ENCODE assay signal across 11 cellular contexts in genomic region chr5:14190194-14191164, GRCh38. TPM values are rescaled to one million over a fixed set of nuclear protein-coding genes. Genes with fewer than 3 reads are reported as not detected.
DNase-seq lines count a peak whose midpoint lies in the region; ATAC-seq, FAIRE-seq and TF ChIP-seq lines count a peak whose summit lies in the region.
"Had no signal": no experiment of that assay in that cellular context is flagged by ENCODE, and none has a peak within 500 bp of the region (broad histone marks: within the 10 kb centered on the region; RNA-seq: fewer than 3 reads in every experiment).

No MANE protein-coding gene starts in this region.

- ATAC-seq in left lobe of liver: peak; percentile 26

- intact Hi-C loops in activated naive CD4-positive, alpha-beta T cell treated with anti-CD3 and anti-CD28 coated beads for 36 hours (cut with micrococcal nuclease): no loop called here

- in situ Hi-C loops in astrocyte of the spinal cord (cut with HindIII; ENCODE audit: low sequenced_read_pairs): no loop called here

- no peaks in the 10 kb centered on the region for H3K4me1 Mint-ChIP-seq in activated naive CD4-positive, alpha-beta T cell treated with anti-CD3 and anti-CD28 coated beads for 36 hours (ENCODE audit: low read depth)
- H3K4me1 Mint-ChIP-seq: CD4-positive, CD25-positive, alpha-beta regulatory T cell; central memory CD8-positive, alpha-beta T cell had no signal

- peak; percentile 26 to 64 for DNase-seq in NCI-H524 (lab: John Stamatoyannopoulos, UW)
- DNase-seq in NCI-H524 treated with DMSO at 0.1 percent for 48 hours (lab: John Stamatoyannopoulos, UW): no peak
- peak; percentile 98 for DNase-seq in astrocyte of the spinal cord (ENCODE audit: low read depth, low spot score)
- no peak for DNase-seq in left lobe of liver (ENCODE audit: low spot score)
- DNase-seq in urothelium cell line (ENCODE audit: low spot score): peak; percentile 86
- no peak for DNase-seq in ecto neural progenitor cell (ENCODE audit: low spot score)
- DNase-seq in activated naive CD4-positive, alpha-beta T cell treated with anti-CD3 and anti-CD28 coated beads for 36 hours: no peak
- no peak for DNase-seq in GM19240 (ENCODE audit: insufficient read length, low spot score)
- DNase-seq: CD4-positive, CD25-positive, alpha-beta regulatory T cell; stimulated activated CD8-positive, alpha-beta memory T cell treated with anti-CD3 and anti-CD28 coated beads, Interleukin-4, amount 100 ng/mL, for 48 hours had no signal

- CTCF ChIA-PET in activated naive CD4-positive, alpha-beta T cell treated with anti-CD3 and anti-CD28 coated beads for 36 hours (lab: Charles Lee): no interaction called here

- H3K4me3 Mint-ChIP-seq in activated naive CD4-positive, alpha-beta T cell treated with anti-CD3 and anti-CD28 coated beads for 36 hours: no peak overlapping the region
- H3K4me3 Mint-ChIP-seq: CD4-positive, CD25-positive, alpha-beta regulatory T cell; central memory CD8-positive, alpha-beta T cell had no signal

- H3K27me3 Mint-ChIP-seq in activated naive CD4-positive, alpha-beta T cell treated with anti-CD3 and anti-CD28 coated beads for 36 hours (ENCODE audit: low read depth): peaks cover 9% of the 10 kb centered on the region

- H3K9me3 Mint-ChIP-seq in activated naive CD4-positive, alpha-beta T cell treated with anti-CD3 and anti-CD28 coated beads for 36 hours: no peaks in the 10 kb centered on the region
- H3K9me3 Mint-ChIP-seq: CD4-positive, CD25-positive, alpha-beta regulatory T cell; central memory CD8-positive, alpha-beta T cell had no signal

- no peak overlapping the region for H3K4me3 ChIP-seq in astrocyte of the spinal cord (ENCODE audit: low read depth, low read length)

- no peak for TF ChIP-seq CTCF in astrocyte of the spinal cord (IDR thresholded peaks at IDR 0.05; ENCODE audit: low read depth, low read length)

- no peaks in the 10 kb centered on the region for H3K36me3 Mint-ChIP-seq in activated naive CD4-positive, alpha-beta T cell treated with anti-CD3 and anti-CD28 coated beads for 36 hours (ENCODE audit: low read depth)
- H3K36me3 Mint-ChIP-seq: CD4-positive, CD25-positive, alpha-beta regulatory T cell had no signal

- peak; percentile 69 for FAIRE-seq in urothelium cell line (lab: Jason Lieb, UNC)

- no peak overlapping the region for H3K27ac Mint-ChIP-seq in activated naive CD4-positive, alpha-beta T cell treated with anti-CD3 and anti-CD28 coated beads for 36 hours
- H3K27ac Mint-ChIP-seq: CD4-positive, CD25-positive, alpha-beta regulatory T cell had no signal

RNA-seq across cellular contexts. Expression of gene TRIO, which starts 47.3 kb away (rescaled TPM):
- 34.9 TPM for total RNA-seq in left lobe of liver
- total RNA-seq in activated naive CD4-positive, alpha-beta T cell treated with anti-CD3 and anti-CD28 coated beads for 36 hours: 1 to 10 TPM; 3.6 to 4.6 TPM

Comparison
In these comparisons a context has a peak if more than half of its experiments do, and no peak if none do; other contexts are left out.
1. DNase-seq: peak in NCI-H524 (2 of 2), astrocyte of the spinal cord (single experiment) and urothelium cell line (single experiment); none in NCI-H524 treated with DMSO at 0.1 percent for 48 hours (single experiment), left lobe of liver (single experiment), ecto neural progenitor cell (single experiment), activated naive CD4-positive, alpha-beta T cell treated with anti-CD3 and anti-CD28 coated beads for 36 hours (single experiment) and GM19240 (single experiment).